Comparison of ENCODE assay signal across 1 cellular context in the genomic region with DNA sequence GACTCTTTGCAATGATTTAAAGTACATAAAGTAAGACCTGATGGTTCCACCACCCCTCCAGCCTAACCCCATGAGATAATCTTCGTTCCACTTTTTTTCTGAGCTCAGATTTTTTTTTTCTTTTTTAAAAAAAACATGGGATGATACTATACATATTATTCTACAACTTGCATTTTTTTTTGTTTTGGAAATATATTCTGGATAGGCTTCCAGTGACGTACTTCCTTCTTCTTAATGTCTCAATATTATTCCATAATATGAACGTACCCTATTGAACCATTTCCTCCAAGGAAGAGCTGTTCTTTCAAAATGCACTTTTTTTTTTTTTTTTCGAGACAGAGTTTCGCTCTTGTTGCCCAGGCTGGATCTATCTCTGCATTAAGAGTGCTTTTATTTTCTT.
TF ChIP-seq lines count a peak whose summit lies in the region.

No MANE protein-coding gene starts in this region.

TF ChIP-seq in GM23338, 12 proteins besides CTCF, POLR2A, EP300 and RAD21 (continued from another document):
- TF ChIP-seq, protein P1, sequence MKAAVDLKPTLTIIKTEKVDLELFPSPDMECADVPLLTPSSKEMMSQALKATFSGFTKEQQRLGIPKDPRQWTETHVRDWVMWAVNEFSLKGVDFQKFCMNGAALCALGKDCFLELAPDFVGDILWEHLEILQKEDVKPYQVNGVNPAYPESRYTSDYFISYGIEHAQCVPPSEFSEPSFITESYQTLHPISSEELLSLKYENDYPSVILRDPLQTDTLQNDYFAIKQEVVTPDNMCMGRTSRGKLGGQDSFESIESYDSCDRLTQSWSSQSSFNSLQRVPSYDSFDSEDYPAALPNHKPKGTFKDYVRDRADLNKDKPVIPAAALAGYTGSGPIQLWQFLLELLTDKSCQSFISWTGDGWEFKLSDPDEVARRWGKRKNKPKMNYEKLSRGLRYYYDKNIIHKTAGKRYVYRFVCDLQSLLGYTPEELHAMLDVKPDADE (IDR thresholded peaks at IDR 0.05), result no peak
- no peak for TF ChIP-seq REST (IDR thresholded peaks at IDR 0.05; ENCODE audit: unreplicated experiment)
- no peak for TF ChIP-seq ZNF331 (CRISPR knock-in tag; IDR thresholded peaks at IDR 0.05; ENCODE audit: low read depth)
- TF ChIP-seq ZNF114 (CRISPR knock-in tag; IDR thresholded peaks at IDR 0.05), result no peak
- no peak for TF ChIP-seq EZH2 (IDR thresholded peaks at IDR 0.05; ENCODE audit: low read depth, unreplicated experiment)
